In genomic region chr5:56587381-56588124, GRCh38 we compare ENCODE assay signal across 19 cellular contexts.
A peak's percentile ranks its signal among the peaks of the same experiment; 100 is the strongest.
DNase-seq lines count a peak whose midpoint lies in the region; ATAC-seq and TF ChIP-seq lines count a peak whose summit lies in the region.
"Had no signal": no experiment of that assay in that cellular context is flagged by ENCODE, and none has a peak within 500 bp of the region (broad histone marks: within the 10 kb centered on the region; RNA-seq: fewer than 3 reads in every experiment).

No MANE protein-coding gene starts in this region.

- no peaks in the 10 kb centered on the region for H3K36me3 ChIP-seq in CD4-positive, CD25-positive, alpha-beta regulatory T cell (ENCODE audit: control insufficient read depth, insufficient read depth, low read length)
- H3K36me3 ChIP-seq: gastrocnemius medialis had no signal

- H3K36me3 Mint-ChIP-seq in activated CD4-positive, alpha-beta T cell treated with anti-CD3 and anti-CD28 coated beads for 36 hours (ENCODE audit: low read depth): no peaks in the 10 kb centered on the region
- H3K36me3 Mint-ChIP-seq in CD4-positive, CD25-positive, alpha-beta regulatory T cell: no peaks in the 10 kb centered on the region
- H3K36me3 Mint-ChIP-seq in activated B cell treated with CpG ODN at 0.5 μM for 24 hours (ENCODE audit: low read depth): no peaks in the 10 kb centered on the region
- no peaks in the 10 kb centered on the region for H3K36me3 Mint-ChIP-seq in naive thymus-derived CD8-positive, alpha-beta T cell

- intact Hi-C loops in activated CD4-positive, alpha-beta T cell treated with anti-CD3 and anti-CD28 coated beads for 36 hours (cut with DNase I, micrococcal nuclease): no loop called here
- intact Hi-C loops in activated B cell treated with CpG ODN at 0.5 μM for 24 hours (cut with micrococcal nuclease): loop anchor here (2.0 to 5.0 kb wide), 4 partner anchors 141 to 317 kb away; no protein-coding TSS in a partner anchor

- no peaks in the 10 kb centered on the region for H3K9me3 Mint-ChIP-seq in activated CD4-positive, alpha-beta T cell treated with anti-CD3 and anti-CD28 coated beads for 36 hours (ENCODE audit: low read depth)
- peaks cover 0 to 4% (median 2%) of the 10 kb centered on the region in 7 donors for H3K9me3 Mint-ChIP-seq in CD4-positive, CD25-positive, alpha-beta regulatory T cell
- H3K9me3 Mint-ChIP-seq in activated B cell treated with CpG ODN at 0.5 μM for 24 hours: peaks cover 3% of the 10 kb centered on the region
- peaks cover 0 to 4% (median 0%) of the 10 kb centered on the region in 9 donors for H3K9me3 Mint-ChIP-seq in naive thymus-derived CD8-positive, alpha-beta T cell

- peaks cover 41% of the 10 kb centered on the region for H3K4me1 Mint-ChIP-seq in activated CD4-positive, alpha-beta T cell treated with anti-CD3 and anti-CD28 coated beads for 36 hours
- peaks cover 33 to 65% (median 48%) of the 10 kb centered on the region in 4 donors for H3K4me1 Mint-ChIP-seq in CD4-positive, CD25-positive, alpha-beta regulatory T cell
- peaks cover 66% of the 10 kb centered on the region for H3K4me1 Mint-ChIP-seq in activated B cell treated with CpG ODN at 0.5 μM for 24 hours
- H3K4me1 Mint-ChIP-seq in naive thymus-derived CD8-positive, alpha-beta T cell: peaks cover 26 to 64% (median 41%) of the 10 kb centered on the region in 4 donors

- no peak for DNase-seq in activated CD4-positive, alpha-beta T cell treated with anti-CD3 and anti-CD28 coated beads for 36 hours
- DNase-seq in activated CD4-positive, alpha-beta T cell treated with anti-CD3 and anti-CD28 coated beads for 48 hours: no peak
- peak in 2 of 3 donors; percentile 19 to 53 for DNase-seq in CD4-positive, CD25-positive, alpha-beta regulatory T cell
- DNase-seq in activated B cell treated with CpG ODN at 0.5 μM for 24 hours: no peak
- DNase-seq in naive thymus-derived CD8-positive, alpha-beta T cell: peak in 3 of 10 donors; percentile 14 to 32 (median 24)
- DNase-seq: activated CD4-positive, CD25-positive, alpha-beta regulatory T cell; COR-L47; cortex of kidney; KG1; NCI-H1105; psoas muscle; stimulated activated naive CD8-positive, alpha-beta T cell treated with anti-CD3 and anti-CD28 coated beads, Interleukin-15, Interleukin-2, amounts not matched to agents 100 U/mL and 50 U/mL, for 24 hours had no signal

- CTCF ChIA-PET in activated CD4-positive, alpha-beta T cell treated with anti-CD3 and anti-CD28 coated beads for 36 hours (lab: Charles Lee): interaction anchor here (0.8 to 0.9 kb wide), 2 partner anchors 8 to 23 kb away, joined by 3 to 4 read pairs; no protein-coding TSS in a partner anchor
- CTCF ChIA-PET in activated B cell treated with CpG ODN at 0.5 μM for 24 hours (lab: Charles Lee): interaction anchor here (1.7 kb wide), 1 partner anchor 99 kb away, joined by 8 read pairs; no protein-coding TSS in a partner anchor

- H3K27me3 Mint-ChIP-seq in activated CD4-positive, alpha-beta T cell treated with anti-CD3 and anti-CD28 coated beads for 36 hours: no peaks in the 10 kb centered on the region
- H3K27me3 Mint-ChIP-seq in CD4-positive, CD25-positive, alpha-beta regulatory T cell: no peaks in the 10 kb centered on the region
- H3K27me3 Mint-ChIP-seq in activated B cell treated with CpG ODN at 0.5 μM for 24 hours: no peaks in the 10 kb centered on the region
- H3K27me3 Mint-ChIP-seq in naive thymus-derived CD8-positive, alpha-beta T cell: no peaks in the 10 kb centered on the region

- no peaks in the 10 kb centered on the region for H3K27me3 ChIP-seq in CD4-positive, CD25-positive, alpha-beta regulatory T cell (ENCODE audit: control insufficient read depth, insufficient read depth, low read length)
- H3K27me3 ChIP-seq: gastrocnemius medialis had no signal

- POLR2A ChIA-PET in activated CD4-positive, alpha-beta T cell treated with anti-CD3 and anti-CD28 coated beads for 36 hours (lab: Charles Lee): no interaction called here
- POLR2A ChIA-PET in activated B cell treated with CpG ODN at 0.5 μM for 24 hours (lab: Charles Lee): interaction anchor here (0.5 to 1.2 kb wide), 3 partner anchors 82 to 274 kb away, joined by 3 to 6 read pairs (median 3); no protein-coding TSS in a partner anchor
- POLR2A ChIA-PET in naive thymus-derived CD8-positive, alpha-beta T cell (lab: Charles Lee): interaction anchor here (0.5 to 2.0 kb wide), 2 partner anchors 12 to 107 kb away, joined by 3 to 8 read pairs; no protein-coding TSS in a partner anchor

- H3K9me3 ChIP-seq in CD4-positive, CD25-positive, alpha-beta regulatory T cell (ENCODE audit: control insufficient read depth in 2 of 2, low read length in 2 of 2): no peaks in the 10 kb centered on the region
- H3K9me3 ChIP-seq: gastrocnemius medialis had no signal

- H3K27ac ChIP-seq in CD4-positive, CD25-positive, alpha-beta regulatory T cell (ENCODE audit: insufficient read depth, low read length, poor library complexity, severe bottlenecking): peak overlapping the region; percentile 86
- H3K27ac ChIP-seq: A549, epithelial cell of prostate, HL-60, psoas muscle had no signal

- H3K4me1 ChIP-seq in CD4-positive, CD25-positive, alpha-beta regulatory T cell (ENCODE audit: control insufficient read depth, insufficient read depth, low read length, poor library complexity, severe bottlenecking): peaks cover 45% of the 10 kb centered on the region
- H3K4me1 ChIP-seq: A549, psoas muscle had no signal

- H3K27ac Mint-ChIP-seq in activated CD4-positive, alpha-beta T cell treated with anti-CD3 and anti-CD28 coated beads for 36 hours: peak overlapping the region; percentile 59
- H3K27ac Mint-ChIP-seq in CD4-positive, CD25-positive, alpha-beta regulatory T cell: peak overlapping the region; percentile 91 to 95 (median 94)
- peak overlapping the region; percentile 97 for H3K27ac Mint-ChIP-seq in activated B cell treated with CpG ODN at 0.5 μM for 24 hours
- peak overlapping the region; percentile 68 to 95 (median 88) for H3K27ac Mint-ChIP-seq in naive thymus-derived CD8-positive, alpha-beta T cell

- peak overlapping the region; percentile 47 for H3K4me3 ChIP-seq in CD4-positive, CD25-positive, alpha-beta regulatory T cell (ENCODE audit: low read depth, low read length)
- H3K4me3 ChIP-seq: A549, gastrocnemius medialis, psoas muscle had no signal

- peak; percentile 27 for ATAC-seq in activated CD4-positive, alpha-beta T cell treated with anti-CD3 and anti-CD28 coated beads for 36 hours
- no peak for ATAC-seq in CD4-positive, CD25-positive, alpha-beta regulatory T cell (ENCODE audit: low read depth in 2 of 2)
- no peak for ATAC-seq in activated B cell treated with CpG ODN at 0.5 μM for 24 hours (ENCODE audit: low read depth)
- ATAC-seq in naive thymus-derived CD8-positive, alpha-beta T cell: peak in 1 of 2 donors; percentile 27
- no peak for ATAC-seq in GM18498 (IDR thresholded peaks at IDR 0.05; ENCODE audit: unreplicated experiment)
- no peak for ATAC-seq in GM21381 (IDR thresholded peaks at IDR 0.05; ENCODE audit: unreplicated experiment)
- ATAC-seq in GM21367 (IDR thresholded peaks at IDR 0.05; ENCODE audit: unreplicated experiment): no peak
- ATAC-seq: A549; gastrocnemius medialis; stimulated activated naive CD8-positive, alpha-beta T cell treated with anti-CD3 and anti-CD28 coated beads, Interleukin-15, Interleukin-2, amounts not matched to agents 100 U/mL and 50 U/mL, for 24 hours had no signal

- no peak for TF ChIP-seq CTCF in activated B cell treated with CpG ODN at 0.5 μM for 24 hours (IDR thresholded peaks at IDR 0.05)

- no peak overlapping the region for H3K4me3 Mint-ChIP-seq in activated CD4-positive, alpha-beta T cell treated with anti-CD3 and anti-CD28 coated beads for 36 hours
- H3K4me3 Mint-ChIP-seq in CD4-positive, CD25-positive, alpha-beta regulatory T cell: peak overlapping the region; percentile 54 to 78 (median 68)
- peak overlapping the region; percentile 45 for H3K4me3 Mint-ChIP-seq in activated B cell treated with CpG ODN at 0.5 μM for 24 hours
- H3K4me3 Mint-ChIP-seq in naive thymus-derived CD8-positive, alpha-beta T cell: peak overlapping the region in 9 of 10 donors; percentile 39 to 75 (median 63)

Comparison
In these comparisons a context has a peak if more than half of its experiments do, and no peak if none do; other contexts are left out.
1. DNase-seq: peak in CD4-positive, CD25-positive, alpha-beta regulatory T cell (2 of 3); none in activated CD4-positive, alpha-beta T cell treated with anti-CD3 and anti-CD28 coated beads for 36 hours (single experiment), activated CD4-positive, alpha-beta T cell treated with anti-CD3 and anti-CD28 coated beads for 48 hours (single experiment) and activated B cell treated with CpG ODN at 0.5 μM for 24 hours (single experiment).
2. Peak in every context shown above with its lines, with median percentiles within 50 percentile points of each other: H3K27ac Mint-ChIP-seq.